Comparison of ENCODE assay signal across 1 cellular context in genomic region chr10:42732266-42732665, GRCh38.
TF ChIP-seq lines count a peak whose summit lies in the region.

No MANE protein-coding gene starts in this region.

TF ChIP-seq in K562, 482 proteins besides CTCF, POLR2A, EP300 and RAD21 (continued from another document):
- TF ChIP-seq ZBTB26 (CRISPR knock-in tag; IDR thresholded peaks at IDR 0.05) (peak; percentile 75; the same call in 1 of the 2 replicates), ZNF436 (CRISPR knock-in tag; IDR thresholded peaks at IDR 0.05) (no peak), SRSF9 (IDR thresholded peaks at IDR 0.05; ENCODE audit: borderline replicate concordance, low read depth, low read length) (no peak), ZNF280A (IDR thresholded peaks at IDR 0.05; ENCODE audit: low read depth, partially characterized antibody) (peak; percentile 14), JUN (IDR thresholded peaks at IDR 0.05; ENCODE audit: borderline replicate concordance, low read depth, low read length) (no peak), JUN (CRISPR knock-in tag; IDR thresholded peaks at IDR 0.05; ENCODE audit: borderline replicate concordance) (no peak)
- TF ChIP-seq, protein P1, sequence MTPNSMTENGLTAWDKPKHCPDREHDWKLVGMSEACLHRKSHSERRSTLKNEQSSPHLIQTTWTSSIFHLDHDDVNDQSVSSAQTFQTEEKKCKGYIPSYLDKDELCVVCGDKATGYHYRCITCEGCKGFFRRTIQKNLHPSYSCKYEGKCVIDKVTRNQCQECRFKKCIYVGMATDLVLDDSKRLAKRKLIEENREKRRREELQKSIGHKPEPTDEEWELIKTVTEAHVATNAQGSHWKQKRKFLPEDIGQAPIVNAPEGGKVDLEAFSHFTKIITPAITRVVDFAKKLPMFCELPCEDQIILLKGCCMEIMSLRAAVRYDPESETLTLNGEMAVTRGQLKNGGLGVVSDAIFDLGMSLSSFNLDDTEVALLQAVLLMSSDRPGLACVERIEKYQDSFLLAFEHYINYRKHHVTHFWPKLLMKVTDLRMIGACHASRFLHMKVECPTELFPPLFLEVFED (CRISPR knock-in tag; conservative IDR thresholded peaks at IDR 0.05): peak; percentile 82; the same call in 1 of the 2 replicates
